Comparison of ENCODE assay signal across 1 cellular context in genomic region chr11:107293677-107294344, GRCh38.
TF ChIP-seq lines count a peak whose summit lies in the region.

No MANE protein-coding gene starts in this region.

TF ChIP-seq in HEK293, 187 proteins besides CTCF, POLR2A, EP300 and RAD21 (continued from another document):
- TF ChIP-seq ZNF645 (tag by site-specific recombination; IDR thresholded peaks at IDR 0.05) (no peak), GLI2 (tag by site-specific recombination; IDR thresholded peaks at IDR 0.05; ENCODE audit: borderline replicate concordance, low read depth) (no peak), PRDM2 (tag by site-specific recombination; IDR thresholded peaks at IDR 0.05; ENCODE audit: borderline replicate concordance) (no peak)
